Comparison of ENCODE assay signal across 1 cellular context in the genomic region with DNA sequence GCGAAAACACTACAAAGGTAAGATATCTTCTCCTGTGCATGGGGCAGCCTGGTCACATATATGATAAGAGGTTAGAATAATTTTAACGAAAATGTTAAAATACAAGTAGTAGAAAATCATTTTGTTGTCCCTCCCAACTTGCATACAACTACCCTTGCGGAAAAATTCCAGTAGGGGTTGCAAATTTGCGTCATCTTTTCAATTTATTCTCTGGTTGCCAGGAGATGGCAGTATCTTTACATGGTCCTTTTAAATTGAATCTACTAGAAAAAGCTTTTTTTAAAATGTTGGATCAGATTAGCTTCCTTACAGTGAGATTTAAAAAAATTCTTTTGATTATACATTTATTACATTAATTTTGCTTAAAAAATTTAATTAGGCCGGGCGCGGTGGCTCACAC.
TF ChIP-seq lines count a peak whose summit lies in the region.

No MANE protein-coding gene starts in this region.

TF ChIP-seq in K562, 482 proteins besides CTCF, POLR2A, EP300 and RAD21:
- no peak for TF ChIP-seq ZFP36 (IDR thresholded peaks at IDR 0.05; ENCODE audit: low read depth, low read length, partially characterized antibody)
- no peak for TF ChIP-seq MGA (IDR thresholded peaks at IDR 0.05)
- peak; percentile 25; the same call in 1 of the 2 replicates for TF ChIP-seq RFX1 (IDR thresholded peaks at IDR 0.05)
- TF ChIP-seq ZNF778 (CRISPR knock-in tag; IDR thresholded peaks at IDR 0.05) = no peak
- TF ChIP-seq FUS (optimal IDR thresholded peaks at IDR 0.05; ENCODE audit: low read depth, low read length) = no peak
TF ChIP-seq in K562: peak in this region for 1.
